1 cellular context compared by ENCODE assay signal in genomic region chr1:16787711-16788110, GRCh38. TPM values are rescaled to one million over a fixed set of nuclear protein-coding genes. Genes with fewer than 3 reads are reported as not detected.
"Had no signal": no experiment of that assay in that cellular context is flagged by ENCODE, and none has a peak within 500 bp of the region (broad histone marks: within the 10 kb centered on the region; RNA-seq: fewer than 3 reads in every experiment).

No MANE protein-coding gene starts in this region.

RNA-seq across cellular contexts. Expression of gene RNU1-4, which starts 47.4 kb away (rescaled TPM):
- total RNA-seq: G401 had no signal
